In genomic region chr22:19655399-19655798, GRCh38 we compare ENCODE assay signal across 1 cellular context.
TF ChIP-seq lines count a peak whose summit lies in the region.

No MANE protein-coding gene starts in this region.

TF ChIP-seq in H1, 55 proteins besides CTCF, POLR2A, EP300 and RAD21 (continued from another document):
- TF ChIP-seq CHD7 (IDR thresholded peaks at IDR 0.05; ENCODE audit: insufficient replicate concordance, low read length) (no peak), ATF2 (IDR thresholded peaks at IDR 0.05; ENCODE audit: low read length) (no peak)
